Comparison of ENCODE assay signal across 21 cellular contexts in genomic region chr5:43301653-43302091, GRCh38. TPM values are rescaled to one million over a fixed set of nuclear protein-coding genes. Genes with fewer than 3 reads are reported as not detected.
DNase-seq lines count a peak whose midpoint lies in the region; ATAC-seq, FAIRE-seq and TF ChIP-seq lines count a peak whose summit lies in the region.
"Had no signal": no experiment of that assay in that cellular context is flagged by ENCODE, and none has a peak within 500 bp of the region (broad histone marks: within the 10 kb centered on the region; RNA-seq: fewer than 3 reads in every experiment).

No MANE protein-coding gene starts in this region.

- H3K4me1 ChIP-seq in HepG2 (ENCODE audit: insufficient read depth, low read length), result peaks cover 64% of the 10 kb centered on the region
- H3K4me1 ChIP-seq: testis had no signal

- no peak for TF ChIP-seq CTCF in natural killer cell (IDR thresholded peaks at IDR 0.05)
- no peak for TF ChIP-seq CTCF in HepG2 (CRISPR knock-in tag; IDR thresholded peaks at IDR 0.05)
- no peak for TF ChIP-seq CTCF in endothelial cell (IDR thresholded peaks at IDR 0.05; ENCODE audit: unreplicated experiment)

- no peak overlapping the region for H3K9ac ChIP-seq in HepG2 (ENCODE audit: insufficient read depth, low read depth, low read length)
- H3K9ac ChIP-seq: SK-N-SH had no signal

- no peak for FAIRE-seq in HepG2 (lab: Jason Lieb, UNC)
- FAIRE-seq: endometrium, G401.6 had no signal

- H3K36me3 Mint-ChIP-seq in natural killer cell treated with Interleukin-12 subunit alpha and Interleukin-12 subunit beta and Interleukin-15 and Interleukin-18, amount 100 ng/mL, for 72 hours, result peaks cover 19% of the 10 kb centered on the region
- peaks cover 16% of the 10 kb centered on the region for H3K36me3 Mint-ChIP-seq in natural killer cell
- peaks cover 11% of the 10 kb centered on the region for H3K36me3 Mint-ChIP-seq in T-helper 17 cell (ENCODE audit: low read depth)
- peaks cover 10% of the 10 kb centered on the region for H3K36me3 Mint-ChIP-seq in endothelial cell (ENCODE audit: low read depth, unreplicated experiment)

- POLR2A ChIA-PET in HepG2 (lab: Yijun Ruan, JAX), result interaction anchor here (3.2 kb wide), 1 partner anchor 11 kb away, joined by 18 read pairs; the partner anchor contains the start of gene HMGCS1

- peak overlapping the region; percentile 15 for H3K4me2 ChIP-seq in HepG2 (ENCODE audit: low read depth, low read length)
- H3K4me2 ChIP-seq: PC-9, SK-N-SH had no signal

- no peaks in the 10 kb centered on the region for H3K27me3 ChIP-seq in HepG2 (ENCODE audit: control insufficient read depth in 1 of 2, insufficient read depth in 2 of 2, low read length in 2 of 2)
- H3K27me3 ChIP-seq: gastroesophageal sphincter, neutrophil, testis had no signal

- no peaks in the 10 kb centered on the region for H3K9me3 ChIP-seq in T-helper 17 cell (ENCODE audit: control insufficient read depth, low read length, poor library complexity, severe bottlenecking)
- no peaks in the 10 kb centered on the region for H3K9me3 ChIP-seq in HepG2 (ENCODE audit: low read length)
- H3K9me3 ChIP-seq: gastroesophageal sphincter, neutrophil, SK-N-SH, testis had no signal

- in situ Hi-C loops in HepG2 (cut with HindIII; ENCODE audit: extremely low pct_ligation_motif_present, low pct_unique_long_range_greater_than_20kb), result no loop called here

- peaks cover 100% of the 10 kb centered on the region for H4K20me1 ChIP-seq in HepG2 (ENCODE audit: insufficient read depth, low read length)

- TF ChIP-seq POLR2A in HepG2 (IDR thresholded peaks at IDR 0.05; ENCODE audit: insufficient read depth in 1 of 2, low read depth in 2 of 2, low read length in 2 of 2), result no peak

- H3K36me3 ChIP-seq in HepG2 (replicated peaks in 1 of 2; ENCODE audit: control insufficient read depth in 1 of 2, insufficient read depth in 2 of 2, low read length in 2 of 2), result peaks cover 6 to 71% of the 10 kb centered on the region in 2 experiments

- DNase-seq in natural killer cell treated with Interleukin-12 subunit alpha and Interleukin-12 subunit beta and Interleukin-15 and Interleukin-18, amount 100 ng/mL, for 72 hours (ENCODE audit: low spot score), result no peak
- DNase-seq in natural killer cell (no peak), T-helper 17 cell (no peak), HepG2 (ENCODE audit: low spot score) (no peak), NCI-H1436 (lab: John Stamatoyannopoulos, UW) (no peak), endothelial cell (ENCODE audit: low spot score) (no peak)
- DNase-seq: activated gamma-delta T cell treated with Interleukin-2 at 50 U/mL for 16 hours; anterior cingulate cortex; mesendoderm; NCI-H526 treated with DMSO at 0.1 percent for 48 hours; PC-9; SK-N-SH; stimulated activated CD4-positive, alpha-beta T cell treated with anti-CD3 and anti-CD28 coated beads, Interleukin-2, amount 100 ng/mL, for 48 hours; testis had no signal

- H3K4me3 ChIP-seq in HepG2 (replicated peaks in 1 of 3; ENCODE audit: insufficient read depth in 1 of 3, low read depth in 2 of 3, low read length in 3 of 3), result no peak overlapping the region
- H3K4me3 ChIP-seq: gastroesophageal sphincter, PC-9, testis had no signal

- no TSS peak for BruUV-seq in HepG2 (replicated peaks; lab: Mats Ljungman, UMichigan)

- ATAC-seq in natural killer cell treated with Interleukin-12 subunit alpha and Interleukin-12 subunit beta and Interleukin-15 and Interleukin-18, amount 100 ng/mL, for 72 hours, result no peak
- ATAC-seq in natural killer cell (no peak), T-helper 17 cell (no peak), HepG2 (peak; percentile 4; the same call in 1 of the 3 replicates), GM21390 (IDR thresholded peaks at IDR 0.05; ENCODE audit: unreplicated experiment) (no peak), GM19351 (IDR thresholded peaks at IDR 0.05; ENCODE audit: unreplicated experiment) (no peak)
- ATAC-seq: gastroesophageal sphincter, HCT116 had no signal

- no peaks in the 10 kb centered on the region for H3K27me3 Mint-ChIP-seq in natural killer cell treated with Interleukin-12 subunit alpha and Interleukin-12 subunit beta and Interleukin-15 and Interleukin-18, amount 100 ng/mL, for 72 hours
- no peaks in the 10 kb centered on the region for H3K27me3 Mint-ChIP-seq in natural killer cell (ENCODE audit: low read depth in 2 of 2)
- H3K27me3 Mint-ChIP-seq in T-helper 17 cell, result no peaks in the 10 kb centered on the region
- H3K27me3 Mint-ChIP-seq in endothelial cell (ENCODE audit: unreplicated experiment), result no peaks in the 10 kb centered on the region

- no peak for TF ChIP-seq RAD21 in HepG2 (CRISPR knock-in tag; IDR thresholded peaks at IDR 0.05)

- peaks cover 39 to 44% of the 10 kb centered on the region in 2 donors for H3K4me1 Mint-ChIP-seq in natural killer cell treated with Interleukin-12 subunit alpha and Interleukin-12 subunit beta and Interleukin-15 and Interleukin-18, amount 100 ng/mL, for 72 hours (ENCODE audit: low read depth in 2 of 2)
- H3K4me1 Mint-ChIP-seq in natural killer cell (peaks cover 22 to 41% of the 10 kb centered on the region in 2 donors), T-helper 17 cell (peaks cover 25% of the 10 kb centered on the region), endothelial cell (ENCODE audit: unreplicated experiment) (peaks cover 38% of the 10 kb centered on the region)

- CTCF ChIA-PET in HepG2 (lab: Yijun Ruan, JAX; ENCODE audit: low intra/inter-chr PET ratio, low total read pairs), result no interaction called here

- H3K9me3 Mint-ChIP-seq in natural killer cell treated with Interleukin-12 subunit alpha and Interleukin-12 subunit beta and Interleukin-15 and Interleukin-18, amount 100 ng/mL, for 72 hours, result no peaks in the 10 kb centered on the region
- H3K9me3 Mint-ChIP-seq in natural killer cell, result no peaks in the 10 kb centered on the region
- H3K9me3 Mint-ChIP-seq in endothelial cell (ENCODE audit: unreplicated experiment), result no peaks in the 10 kb centered on the region

- no peak for TF ChIP-seq EP300 in HepG2 (IDR thresholded peaks at IDR 0.05; ENCODE audit: low read depth in 2 of 2, low read length in 2 of 2)
- TF ChIP-seq EP300 in HepG2 (CRISPR knock-in tag; IDR thresholded peaks at IDR 0.05; ENCODE audit: borderline replicate concordance), result no peak

- intact Hi-C loops in natural killer cell (cut with micrococcal nuclease), result no loop called here
- intact Hi-C loops in HepG2 (cut with micrococcal nuclease; ENCODE audit: unreplicated experiment), result loop anchor here (10.0 kb wide), 1 partner anchor 197 kb away; no protein-coding TSS in a partner anchor

- no peak overlapping the region for H3K4me3 Mint-ChIP-seq in natural killer cell treated with Interleukin-12 subunit alpha and Interleukin-12 subunit beta and Interleukin-15 and Interleukin-18, amount 100 ng/mL, for 72 hours
- H3K4me3 Mint-ChIP-seq in natural killer cell, result no peak overlapping the region
- peak overlapping the region; percentile 41 for H3K4me3 Mint-ChIP-seq in T-helper 17 cell
- no peak overlapping the region for H3K4me3 Mint-ChIP-seq in endothelial cell (ENCODE audit: unreplicated experiment)

- H3K27ac ChIP-seq in HepG2 (ENCODE audit: extremely low read length, insufficient read depth, low read length), result no peak overlapping the region
- H3K27ac ChIP-seq: gastroesophageal sphincter, neutrophil, PC-9, testis had no signal

- no peak overlapping the region for H2AFZ ChIP-seq in HepG2 (ENCODE audit: low read length)
- H2AFZ ChIP-seq: PC-9 had no signal

- H3K79me2 ChIP-seq in HepG2 (ENCODE audit: insufficient read depth, low read length), result peaks cover 92% of the 10 kb centered on the region

- 86% methylated on average over 3 of the region's 3 CpGs for WGBS in HepG2 (ENCODE audit: low lambda C conversion rate)

- H3K27ac Mint-ChIP-seq in natural killer cell treated with Interleukin-12 subunit alpha and Interleukin-12 subunit beta and Interleukin-15 and Interleukin-18, amount 100 ng/mL, for 72 hours, result peak overlapping the region; percentile 34 to 40
- H3K27ac Mint-ChIP-seq in natural killer cell (no peak overlapping the region), T-helper 17 cell (peak overlapping the region; percentile 14), endothelial cell (ENCODE audit: unreplicated experiment) (no peak overlapping the region)

TF ChIP-seq in HepG2, 621 proteins besides CTCF, POLR2A, EP300 and RAD21 (continues in another document):
- no peak for TF ChIP-seq U2AF1 (optimal IDR thresholded peaks at IDR 0.05; ENCODE audit: low read depth, low read length)

RNA-seq across cellular contexts. Expression of gene HMGCS1, which starts 11.5 kb away (rescaled TPM):
- 100 to 1,000 TPM in 1 of 2 donors, 10 to 100 TPM in 1; 81.2 to 102 TPM for total RNA-seq in natural killer cell treated with Interleukin-12 subunit alpha and Interleukin-12 subunit beta and Interleukin-15 and Interleukin-18, amount 100 ng/mL, for 72 hours
- total RNA-seq in natural killer cell (100 to 1,000 TPM in 1 of 3 donors, 10 to 100 TPM in 2; 53.0 to 105 (median 85.8) TPM), T-helper 17 cell (10 to 100 TPM; 71.1 to 97.5 TPM), HepG2 (2016; rRNA removed; fragmentation: Illumina TruSeq; extraction: Trizol) (318 and 569 TPM in 2 replicates), endothelial cell (ENCODE audit: unreplicated experiment) (192 TPM)
- total RNA-seq in HepG2 (2016; cell fraction: cytosol; rRNA removed; fragmentation: Illumina TruSeq; extraction: Trizol; ENCODE audit: low read depth), result 102 and 103 TPM in 2 replicates
- total RNA-seq in HepG2 (2016; cell fraction: insoluble cytoplasmic fraction; rRNA removed; fragmentation: Illumina TruSeq; extraction: Trizol), result 324 and 538 TPM in 2 replicates
- total RNA-seq in HepG2 (2016; cell fraction: membrane; rRNA removed; fragmentation: Illumina TruSeq; extraction: Trizol), result 88.2 and 99.0 TPM in 2 replicates
- 264 and 285 TPM in 2 replicates for total RNA-seq in HepG2 (2016; cell fraction: nucleus; rRNA removed; fragmentation: Illumina TruSeq; extraction: Trizol)
- 56.8 and 102 TPM in 2 replicates for polyA plus RNA-seq in HepG2 (2011; rRNA removed)
- polyA plus RNA-seq in HepG2 (2011; cell fraction: cytosol; rRNA removed), result 18.1 and 55.8 TPM in 2 replicates
- 66.5 and 148 TPM in 2 replicates for polyA plus RNA-seq in HepG2 (2011; cell fraction: nucleus; rRNA removed)
- 234 and 245 TPM in 2 replicates for polyA plus RNA-seq in HepG2 (2012)
- polyA plus RNA-seq in HepG2 (2016; cell fraction: cytosol; fragmentation: Illumina TruSeq; extraction: Trizol; ENCODE audit: low read depth), result 9.1 and 11.3 TPM in 2 replicates
- polyA plus RNA-seq in HepG2 (2016; cell fraction: insoluble cytoplasmic fraction; fragmentation: Illumina TruSeq; extraction: Trizol; ENCODE audit: low read depth), result 406 and 419 TPM in 2 replicates
- polyA plus RNA-seq in HepG2 (2016; cell fraction: membrane; fragmentation: Illumina TruSeq; extraction: Trizol; ENCODE audit: low read depth), result 30.9 and 36.1 TPM in 2 replicates
- polyA plus RNA-seq in HepG2 (2016; cell fraction: nucleus; fragmentation: Illumina TruSeq; extraction: Trizol; ENCODE audit: insufficient read depth, low read depth), result 378 and 389 TPM in 2 replicates
- 22.2 and 53.8 TPM in 2 replicates for polyA minus RNA-seq in HepG2 (2011; rRNA and poly(A)+ RNA removed; ENCODE audit: low replicate concordance)
- 57.9 and 117 TPM in 2 replicates for polyA minus RNA-seq in HepG2 (2011; cell fraction: cytosol; rRNA and poly(A)+ RNA removed)
- polyA minus RNA-seq in HepG2 (2011; cell fraction: nucleus; rRNA and poly(A)+ RNA removed), result 197 and 349 TPM in 2 replicates

Comparison
In these comparisons a context has a peak if more than half of its experiments do, and no peak if none do; other contexts are left out.
1. H3K27ac Mint-ChIP-seq: peak in natural killer cell treated with Interleukin-12 subunit alpha and Interleukin-12 subunit beta and Interleukin-15 and Interleukin-18, amount 100 ng/mL, for 72 hours (2 of 2) and T-helper 17 cell (single experiment); none in natural killer cell (0 of 2) and endothelial cell (single experiment).